ENCODE assay signal across 8 cellular contexts in genomic region chr11:63553759-63554158, GRCh38. TPM values are rescaled to one million over a fixed set of nuclear protein-coding genes. Genes with fewer than 3 reads are reported as not detected.
DNase-seq lines count a peak whose midpoint lies in the region; ATAC-seq and TF ChIP-seq lines count a peak whose summit lies in the region.

No MANE protein-coding gene starts in this region.

- POLR2A ChIA-PET in activated naive CD8-positive, alpha-beta T cell treated with anti-CD3 and anti-CD28 coated beads, Interleukin-2, amount 10 ng/mL, durations not matched to agents 7 days and 5 days (lab: Charles Lee), result interaction anchor here (4.7 to 7.2 kb wide), 3 partner anchors 12 to 21 kb away, joined by 34 to 147 read pairs (median 86); partner anchors contain the start of genes PLAAT2 and PLAAT4

- peak; percentile 70 for DNase-seq in NB4 (ENCODE audit: low read depth)
- DNase-seq in activated naive CD8-positive, alpha-beta T cell treated with anti-CD3 and anti-CD28 coated beads, Interleukin-2, amount 10 ng/mL, durations not matched to agents 7 days and 5 days, result peak; percentile 59
- peak; percentile 59 for DNase-seq in stimulated activated naive CD8-positive, alpha-beta T cell treated with anti-CD3 and anti-CD28 coated beads, Interleukin-15, Interleukin-2, amounts not matched to agents 100 U/mL and 50 U/mL, for 24 hours
- DNase-seq in endodermal cell, result no peak
- DNase-seq in iPS-NIHi11 (ENCODE audit: low spot score), result no peak

- H3K4me3 Mint-ChIP-seq in activated naive CD8-positive, alpha-beta T cell treated with anti-CD3 and anti-CD28 coated beads, Interleukin-2, amount 10 ng/mL, durations not matched to agents 7 days and 5 days, result peak overlapping the region; percentile 84
- no peak overlapping the region for H3K4me3 Mint-ChIP-seq in endodermal cell

- H3K36me3 Mint-ChIP-seq in activated naive CD8-positive, alpha-beta T cell treated with anti-CD3 and anti-CD28 coated beads, Interleukin-2, amount 10 ng/mL, durations not matched to agents 7 days and 5 days, result peaks cover 10% of the 10 kb centered on the region
- H3K36me3 Mint-ChIP-seq in endodermal cell (ENCODE audit: low read depth), result peaks cover 3% of the 10 kb centered on the region

- H3K4me1 Mint-ChIP-seq in activated naive CD8-positive, alpha-beta T cell treated with anti-CD3 and anti-CD28 coated beads, Interleukin-2, amount 10 ng/mL, durations not matched to agents 7 days and 5 days, result peaks cover 48% of the 10 kb centered on the region
- peaks cover 22% of the 10 kb centered on the region for H3K4me1 Mint-ChIP-seq in endodermal cell

- H3K9me3 ChIP-seq in BLaER1 treated with 17β-estradiol and CSF1 and Interleukin-3, amounts not matched to agents 10 nM and 100 nM (replicated peaks in 1 of 11), result no peaks in the 10 kb centered on the region
- no peaks in the 10 kb centered on the region for H3K9me3 ChIP-seq in endodermal cell (ENCODE audit: control insufficient read depth, low read length)

- peak overlapping the region; percentile 64 to 90 (median 82) for H3K4me2 ChIP-seq in BLaER1 treated with 17β-estradiol and CSF1 and Interleukin-3, amounts not matched to agents 10 nM and 100 nM

- peak overlapping the region in 9 of 11 experiments; percentile 10 to 73 (median 63); a peak in 15 of 22 replicates for H3K27ac ChIP-seq in BLaER1 treated with 17β-estradiol and CSF1 and Interleukin-3, amounts not matched to agents 10 nM and 100 nM
- H3K27ac ChIP-seq in endodermal cell (ENCODE audit: low read depth, low read length), result no peak overlapping the region

- H4K20me1 ChIP-seq in BLaER1 treated with 17β-estradiol and CSF1 and Interleukin-3, amounts not matched to agents 10 nM and 100 nM, result no peaks in the 10 kb centered on the region

- H3K4me3 ChIP-seq in BLaER1 treated with 17β-estradiol and CSF1 and Interleukin-3, amounts not matched to agents 10 nM and 100 nM, result no peak overlapping the region
- H3K4me3 ChIP-seq in NB4 (ENCODE audit: low read depth, low read length), result no peak overlapping the region
- H3K4me3 ChIP-seq in endodermal cell (ENCODE audit: low read length), result no peak overlapping the region

- H3K27me3 ChIP-seq in BLaER1 treated with 17β-estradiol and CSF1 and Interleukin-3, amounts not matched to agents 10 nM and 100 nM, result no peaks in the 10 kb centered on the region
- no peaks in the 10 kb centered on the region for H3K27me3 ChIP-seq in endodermal cell (ENCODE audit: control insufficient read depth, insufficient read depth, low read length, poor library complexity, severe bottlenecking)

- peaks cover 16 to 30% (median 23%) of the 10 kb centered on the region in 10 experiments for H3K4me1 ChIP-seq in BLaER1 treated with 17β-estradiol and CSF1 and Interleukin-3, amounts not matched to agents 10 nM and 100 nM
- no peaks in the 10 kb centered on the region for H3K4me1 ChIP-seq in endodermal cell (ENCODE audit: control insufficient read depth, insufficient read depth, low read length)

- WGBS in endodermal cell (ENCODE audit: insufficient coverage in 1 of 2, insufficient read length in 1 of 2), 2 experiments, result 92% methylated on average over 8 of the region's 8 CpGs; no CpG with 5 or more reads in 1 of the 2 experiments

- H3K27ac Mint-ChIP-seq in activated naive CD8-positive, alpha-beta T cell treated with anti-CD3 and anti-CD28 coated beads, Interleukin-2, amount 10 ng/mL, durations not matched to agents 7 days and 5 days, result peak overlapping the region; percentile 100
- no peak overlapping the region for H3K27ac Mint-ChIP-seq in endodermal cell

- H3K9me3 Mint-ChIP-seq in activated naive CD8-positive, alpha-beta T cell treated with anti-CD3 and anti-CD28 coated beads, Interleukin-2, amount 10 ng/mL, durations not matched to agents 7 days and 5 days, result no peaks in the 10 kb centered on the region
- peaks cover 11% of the 10 kb centered on the region for H3K9me3 Mint-ChIP-seq in endodermal cell

- no peaks in the 10 kb centered on the region for H3K27me3 Mint-ChIP-seq in activated naive CD8-positive, alpha-beta T cell treated with anti-CD3 and anti-CD28 coated beads, Interleukin-2, amount 10 ng/mL, durations not matched to agents 7 days and 5 days
- H3K27me3 Mint-ChIP-seq in endodermal cell (ENCODE audit: insufficient read depth), result no peaks in the 10 kb centered on the region

- H3K9ac ChIP-seq in BLaER1 treated with 17β-estradiol and CSF1 and Interleukin-3, amounts not matched to agents 10 nM and 100 nM, result peak overlapping the region; percentile 3 to 62 (median 50); a peak in 17 of 22 replicates
- no peak overlapping the region for H3K9ac ChIP-seq in endodermal cell (ENCODE audit: extremely low read depth, low read length, poor library complexity, severe bottlenecking)

- H3K36me3 ChIP-seq in BLaER1 treated with 17β-estradiol and CSF1 and Interleukin-3, amounts not matched to agents 10 nM and 100 nM, result no peaks in the 10 kb centered on the region
- H3K36me3 ChIP-seq in endodermal cell (ENCODE audit: control insufficient read depth, insufficient read depth, low read length), result no peaks in the 10 kb centered on the region

- TF ChIP-seq CTCF in NB4 (IDR thresholded peaks at IDR 0.05; ENCODE audit: low read depth, low read length) (no peak), endodermal cell (conservative IDR thresholded peaks at IDR 0.05) (no peak)

- no peak for TF ChIP-seq POLR2A in NB4 (IDR thresholded peaks at IDR 0.05; ENCODE audit: extremely low read depth, insufficient read length)

- peak; percentile 75 for ATAC-seq in GM19468 (IDR thresholded peaks at IDR 0.05; ENCODE audit: extremely low read depth, unreplicated experiment)
- ATAC-seq in activated naive CD8-positive, alpha-beta T cell treated with anti-CD3 and anti-CD28 coated beads, Interleukin-2, amount 10 ng/mL, durations not matched to agents 7 days and 5 days (ENCODE audit: low read depth), result peak; percentile 77
- peak; percentile 79 for ATAC-seq in stimulated activated naive CD8-positive, alpha-beta T cell treated with anti-CD3 and anti-CD28 coated beads, Interleukin-15, Interleukin-2, amounts not matched to agents 100 U/mL and 50 U/mL, for 24 hours
- no peak for ATAC-seq in GM18520 (IDR thresholded peaks at IDR 0.05; ENCODE audit: unreplicated experiment)

RNA-seq across cellular contexts. Expression of gene PLAAT2, which starts 9.4 kb away (rescaled TPM):
- under 1 TPM in 1 of 2 experiments, not detected in 1; 0.58 TPM for total RNA-seq in activated naive CD8-positive, alpha-beta T cell treated with anti-CD3 and anti-CD28 coated beads, Interleukin-2, amount 10 ng/mL, durations not matched to agents 7 days and 5 days
- total RNA-seq in endodermal cell, result not detected
- not detected for polyA plus RNA-seq in endodermal cell (2013, experiment 1 of 2)
- not detected for polyA plus RNA-seq in endodermal cell (2013, experiment 2 of 2)

RNA-seq across cellular contexts. Expression of gene PLAAT4, which starts 17.2 kb away (rescaled TPM):
- 100 to 1,000 TPM; 156 to 158 TPM for total RNA-seq in activated naive CD8-positive, alpha-beta T cell treated with anti-CD3 and anti-CD28 coated beads, Interleukin-2, amount 10 ng/mL, durations not matched to agents 7 days and 5 days
- under 1 TPM in 1 of 2 donors, not detected in 1; 0.58 TPM for total RNA-seq in endodermal cell
- polyA plus RNA-seq in endodermal cell (2013, experiment 1 of 2), result not detected
- not detected for polyA plus RNA-seq in endodermal cell (2013, experiment 2 of 2)

RNA-seq across cellular contexts. Expression of gene LGALS12, which starts 47.9 kb away (rescaled TPM):
- total RNA-seq in activated naive CD8-positive, alpha-beta T cell treated with anti-CD3 and anti-CD28 coated beads, Interleukin-2, amount 10 ng/mL, durations not matched to agents 7 days and 5 days, result not detected
- total RNA-seq in endodermal cell, result 10 to 100 TPM in 1 of 2 donors, 1 to 10 TPM in 1; 6.7 to 15.9 TPM
- polyA plus RNA-seq in endodermal cell (2013, experiment 1 of 2), result 0.50 TPM
- 0.62 TPM for polyA plus RNA-seq in endodermal cell (2013, experiment 2 of 2)

Comparison
In these comparisons a context has a peak if more than half of its experiments do, and no peak if none do; other contexts are left out.
1. DNase-seq: peak in NB4 (single experiment), activated naive CD8-positive, alpha-beta T cell treated with anti-CD3 and anti-CD28 coated beads, Interleukin-2, amount 10 ng/mL, durations not matched to agents 7 days and 5 days (single experiment) and stimulated activated naive CD8-positive, alpha-beta T cell treated with anti-CD3 and anti-CD28 coated beads, Interleukin-15, Interleukin-2, amounts not matched to agents 100 U/mL and 50 U/mL, for 24 hours (single experiment); none in endodermal cell (single experiment) and iPS-NIHi11 (single experiment).
2. RNA of gene PLAAT4, which starts 17.2 kb away (total RNA-seq): 156 to 158 TPM in activated naive CD8-positive, alpha-beta T cell treated with anti-CD3 and anti-CD28 coated beads, Interleukin-2, amount 10 ng/mL, durations not matched to agents 7 days and 5 days; 0.58 TPM in endodermal cell; every median in the first group is over 10 times any median in the second.
3. RNA of gene LGALS12, which starts 47.9 kb away (total RNA-seq): 6.7 to 15.9 TPM in endodermal cell; not detected in activated naive CD8-positive, alpha-beta T cell treated with anti-CD3 and anti-CD28 coated beads, Interleukin-2, amount 10 ng/mL, durations not matched to agents 7 days and 5 days; every median in the first group is over 4 times any median in the second.